ENCODE assay signal across 8 cellular contexts in genomic region chr15:85792872-85793621, GRCh38. TPM values are rescaled to one million over a fixed set of nuclear protein-coding genes. Genes with fewer than 3 reads are reported as not detected.
A peak's percentile ranks its signal among the peaks of the same experiment; 100 is the strongest.
DNase-seq lines count a peak whose midpoint lies in the region; ATAC-seq lines count a peak whose summit lies in the region.

No MANE protein-coding gene starts in this region.

- peak overlapping the region; percentile 89 for H3K4me3 Mint-ChIP-seq in activated T-helper 2 cell treated with anti-CD3 and anti-CD28 coated beads, Interferon-gamma antibody, Interleukin-2, Interleukin-4, amounts not matched to agents 10 μg/mL and 5 μg/mL and 100 μg/mL, durations not matched to agents 14 hours and 24 hours and 36 hours (ENCODE audit: low read depth)
- H3K4me3 Mint-ChIP-seq in immature natural killer cell = peak overlapping the region; percentile 88 to 93 (median 91)

- intact Hi-C loops in activated T-helper 2 cell treated with anti-CD3 and anti-CD28 coated beads, Interferon-gamma antibody, Interleukin-2, Interleukin-4, amounts not matched to agents 10 μg/mL and 5 μg/mL and 100 μg/mL, durations not matched to agents 14 hours and 24 hours and 36 hours (cut with micrococcal nuclease) = loop anchor here (1.0 to 5.0 kb wide), 3 partner anchors 8 to 176 kb away; no protein-coding TSS in a partner anchor

- H3K4me1 Mint-ChIP-seq in activated T-helper 2 cell treated with anti-CD3 and anti-CD28 coated beads, Interferon-gamma antibody, Interleukin-2, Interleukin-4, amounts not matched to agents 10 μg/mL and 5 μg/mL and 100 μg/mL, durations not matched to agents 14 hours and 24 hours and 36 hours (ENCODE audit: low read depth) = peaks cover 29% of the 10 kb centered on the region
- H3K4me1 Mint-ChIP-seq in immature natural killer cell = peaks cover 24 to 33% of the 10 kb centered on the region in 2 donors

- no peaks in the 10 kb centered on the region for H3K27me3 Mint-ChIP-seq in activated T-helper 2 cell treated with anti-CD3 and anti-CD28 coated beads, Interferon-gamma antibody, Interleukin-2, Interleukin-4, amounts not matched to agents 10 μg/mL and 5 μg/mL and 100 μg/mL, durations not matched to agents 14 hours and 24 hours and 36 hours (ENCODE audit: low read depth)
- H3K27me3 Mint-ChIP-seq in immature natural killer cell (ENCODE audit: low read depth in 3 of 3) = peaks cover 3 to 11% (median 5%) of the 10 kb centered on the region in 3 donors

- H3K27ac Mint-ChIP-seq in activated T-helper 2 cell treated with anti-CD3 and anti-CD28 coated beads, Interferon-gamma antibody, Interleukin-2, Interleukin-4, amounts not matched to agents 10 μg/mL and 5 μg/mL and 100 μg/mL, durations not matched to agents 14 hours and 24 hours and 36 hours = peak overlapping the region; percentile 72
- H3K27ac Mint-ChIP-seq in immature natural killer cell = peak overlapping the region in 3 of 6 donors; percentile 55 to 84 (median 79)

- DNase-seq in HT1080 (ENCODE audit: low read depth) = peak; percentile 17
- DNase-seq in activated T-helper 2 cell treated with anti-CD3 and anti-CD28 coated beads, Interferon-gamma antibody, Interleukin-2, Interleukin-4, amounts not matched to agents 10 μg/mL and 5 μg/mL and 100 μg/mL, durations not matched to agents 14 hours and 24 hours and 36 hours (ENCODE audit: low spot score) = no peak
- DNase-seq in immature natural killer cell = no peak
- DNase-seq in stimulated activated naive CD4-positive, alpha-beta T cell treated with Interleukin-2 at 50 U/mL for 16 hours (lab: John Stamatoyannopoulos, UW) = peak; percentile 57
- DNase-seq in occipital lobe (lab: John Stamatoyannopoulos, UW) = no peak
- no peak for DNase-seq in OCI-M1 (lab: John Stamatoyannopoulos, UW)

- H3K9me3 Mint-ChIP-seq in activated T-helper 2 cell treated with anti-CD3 and anti-CD28 coated beads, Interferon-gamma antibody, Interleukin-2, Interleukin-4, amounts not matched to agents 10 μg/mL and 5 μg/mL and 100 μg/mL, durations not matched to agents 14 hours and 24 hours and 36 hours = no peaks in the 10 kb centered on the region
- H3K9me3 Mint-ChIP-seq in immature natural killer cell = no peaks in the 10 kb centered on the region

- ATAC-seq in GM21825 (IDR thresholded peaks at IDR 0.05; ENCODE audit: unreplicated experiment) (no peak), GM18511 (IDR thresholded peaks at IDR 0.05; ENCODE audit: unreplicated experiment) (no peak)

- H3K36me3 Mint-ChIP-seq in activated T-helper 2 cell treated with anti-CD3 and anti-CD28 coated beads, Interferon-gamma antibody, Interleukin-2, Interleukin-4, amounts not matched to agents 10 μg/mL and 5 μg/mL and 100 μg/mL, durations not matched to agents 14 hours and 24 hours and 36 hours (ENCODE audit: low read depth) = peaks cover 6% of the 10 kb centered on the region
- H3K36me3 Mint-ChIP-seq in immature natural killer cell = peaks cover 0 to 4% (median 0%) of the 10 kb centered on the region in 3 donors

RNA-seq across cellular contexts. Expression of gene KLHL25, which starts 1.7 kb away (rescaled TPM):
- total RNA-seq in HT1080 (2014; rRNA removed; shearing (Covaris generic)) = 3.3 and 4.6 TPM in 2 replicates
- polyA plus RNA-seq in HT1080 (2015; cell fraction: cytosol; rRNA removed) = 2.1 and 2.6 TPM in 2 replicates
- polyA plus RNA-seq in HT1080 (2015; cell fraction: nucleus; rRNA removed) = 4.4 and 4.5 TPM in 2 replicates
- 8.5 and 9.0 TPM in 2 replicates for total RNA-seq in activated T-helper 2 cell treated with anti-CD3 and anti-CD28 coated beads, Interferon-gamma antibody, Interleukin-2, Interleukin-4, amounts not matched to agents 10 μg/mL and 5 μg/mL and 100 μg/mL, durations not matched to agents 14 hours and 24 hours and 36 hours
- polyA plus RNA-seq in immature natural killer cell = 1 to 10 TPM in 2 of 3 donors, not detected in 1; 1.2 to 2.6 TPM
- total RNA-seq in occipital lobe = 32.3 TPM

Comparison
In these comparisons a context has a peak if more than half of its experiments do, and no peak if none do; other contexts are left out.
1. DNase-seq: peak in HT1080 (single experiment) and stimulated activated naive CD4-positive, alpha-beta T cell treated with Interleukin-2 at 50 U/mL for 16 hours (single experiment); none in activated T-helper 2 cell treated with anti-CD3 and anti-CD28 coated beads, Interferon-gamma antibody, Interleukin-2, Interleukin-4, amounts not matched to agents 10 μg/mL and 5 μg/mL and 100 μg/mL, durations not matched to agents 14 hours and 24 hours and 36 hours (single experiment), immature natural killer cell (0 of 3), occipital lobe (single experiment) and OCI-M1 (single experiment).